21 cellular contexts compared by ENCODE assay signal in the genomic region with DNA sequence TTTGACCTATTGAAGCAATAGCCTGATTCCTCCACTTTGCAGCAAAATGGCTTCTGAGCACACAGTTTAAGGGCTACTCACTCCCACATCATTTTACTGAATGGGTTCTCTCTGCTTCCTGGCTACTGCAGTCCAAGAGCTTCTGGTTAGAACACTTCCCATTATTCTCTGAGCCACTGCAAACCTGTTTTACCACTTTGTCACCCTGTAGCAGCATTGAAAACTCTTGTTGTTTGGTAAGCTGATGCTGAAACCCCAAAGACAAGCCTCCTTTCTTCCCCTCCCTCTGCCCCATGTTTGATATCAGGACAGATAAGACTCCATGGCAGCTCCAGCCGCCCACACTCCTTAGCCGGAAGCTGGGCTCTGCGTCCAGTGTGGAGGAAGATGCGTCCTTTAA.
DNase-seq lines count a peak whose midpoint lies in the region; ATAC-seq, FAIRE-seq and TF ChIP-seq lines count a peak whose summit lies in the region.
"Had no signal": no experiment of that assay in that cellular context is flagged by ENCODE, and none has a peak within 500 bp of the region (broad histone marks: within the 10 kb centered on the region; RNA-seq: fewer than 3 reads in every experiment).

No MANE protein-coding gene starts in this region.

- H3K9ac ChIP-seq in endodermal cell (ENCODE audit: extremely low read depth, low read length, poor library complexity, severe bottlenecking): no peak overlapping the region

- TF ChIP-seq CTCF in 22Rv1 (IDR thresholded peaks at IDR 0.05) (no peak), LNCaP clone FGC (IDR thresholded peaks at IDR 0.05; ENCODE audit: control insufficient read depth, extremely low read depth, insufficient read depth) (no peak), endodermal cell (conservative IDR thresholded peaks at IDR 0.05) (no peak), mesothelial cell of epicardium (IDR thresholded peaks at IDR 0.05; ENCODE audit: unreplicated experiment) (no peak)

- no peaks in the 10 kb centered on the region for H3K27me3 ChIP-seq in endodermal cell (ENCODE audit: control insufficient read depth, insufficient read depth, low read length, poor library complexity, severe bottlenecking)
- H3K27me3 ChIP-seq: cardiac muscle cell had no signal

- H3K27me3 Mint-ChIP-seq in endodermal cell (ENCODE audit: insufficient read depth) (no peaks in the 10 kb centered on the region), mesothelial cell of epicardium (ENCODE audit: low read depth) (no peaks in the 10 kb centered on the region)
- H3K27me3 Mint-ChIP-seq: activated naive CD4-positive, alpha-beta T cell treated with anti-CD3 and anti-CD28 coated beads, Interleukin-2, amount 50 U/mL, for 24 hours; memory B cell had no signal

- 92 to 96% methylated on average over 4 of the region's 4 CpGs for WGBS in endodermal cell (ENCODE audit: insufficient coverage in 1 of 2, insufficient read length in 1 of 2), 2 experiments

- no peak overlapping the region for H3K4me3 Mint-ChIP-seq in endodermal cell
- H3K4me3 Mint-ChIP-seq in mesothelial cell of epicardium: no peak overlapping the region
- H3K4me3 Mint-ChIP-seq: activated naive CD4-positive, alpha-beta T cell treated with anti-CD3 and anti-CD28 coated beads, Interleukin-2, amount 50 U/mL, for 24 hours; memory B cell; T-helper 2 cell treated with Interferon-gamma antibody and Interleukin-4, amounts not matched to agents 5 μg/mL and 100 μg/mL, for 36 hours had no signal

- H3K36me3 ChIP-seq in endodermal cell (ENCODE audit: control insufficient read depth, insufficient read depth, low read length): peaks cover 5% of the 10 kb centered on the region
- H3K36me3 ChIP-seq: cardiac muscle cell had no signal

- H3K9me3 ChIP-seq in endodermal cell (ENCODE audit: control insufficient read depth, low read length): no peaks in the 10 kb centered on the region
- H3K9me3 ChIP-seq: HAP-1 had no signal

- H3K4me1 ChIP-seq in endodermal cell (ENCODE audit: control insufficient read depth, insufficient read depth, low read length): no peaks in the 10 kb centered on the region
- H3K4me1 ChIP-seq: HAP-1 had no signal

- no peak for ATAC-seq in HG02759 (IDR thresholded peaks at IDR 0.05; ENCODE audit: unreplicated experiment)

- no peak overlapping the region for H3K27ac Mint-ChIP-seq in endodermal cell
- H3K27ac Mint-ChIP-seq in mesothelial cell of epicardium: peak overlapping the region; percentile 93
- H3K27ac Mint-ChIP-seq: activated naive CD4-positive, alpha-beta T cell treated with anti-CD3 and anti-CD28 coated beads, Interleukin-2, amount 50 U/mL, for 24 hours; CD4-positive, CD25-positive, alpha-beta regulatory T cell; memory B cell; T-helper 2 cell treated with Interferon-gamma antibody and Interleukin-4, amounts not matched to agents 5 μg/mL and 100 μg/mL, for 36 hours had no signal

- H3K27ac ChIP-seq in 22Rv1 (peak overlapping the region; percentile 12; the same call in 1 of the 2 replicates), endodermal cell (ENCODE audit: low read depth, low read length) (peak overlapping the region; percentile 0)
- H3K27ac ChIP-seq: cardiac muscle cell had no signal

- H3K36me3 Mint-ChIP-seq in endodermal cell (ENCODE audit: low read depth) (peaks cover 13% of the 10 kb centered on the region), mesothelial cell of epicardium (peaks cover 23% of the 10 kb centered on the region)
- H3K36me3 Mint-ChIP-seq: activated naive CD4-positive, alpha-beta T cell treated with anti-CD3 and anti-CD28 coated beads, Interleukin-2, amount 50 U/mL, for 24 hours; memory B cell had no signal

- no peak for FAIRE-seq in frontal cortex (lab: Jason Lieb, UNC)
- FAIRE-seq: GM12891 had no signal

- H3K4me1 Mint-ChIP-seq in endodermal cell (no peaks in the 10 kb centered on the region), mesothelial cell of epicardium (peaks cover 40% of the 10 kb centered on the region)
- H3K4me1 Mint-ChIP-seq: activated naive CD4-positive, alpha-beta T cell treated with anti-CD3 and anti-CD28 coated beads, Interleukin-2, amount 50 U/mL, for 24 hours; CD4-positive, CD25-positive, alpha-beta regulatory T cell; memory B cell had no signal

- DNase-seq in LNCaP clone FGC (ENCODE audit: low read depth): peak; percentile 85
- no peak for DNase-seq in endodermal cell
- no peak for DNase-seq in mesothelial cell of epicardium (ENCODE audit: low spot score in 2 of 2, unreplicated experiment in 2 of 2)
- DNase-seq in frontal cortex (ENCODE audit: low spot score in 2 of 2): no peak
- DNase-seq in HuH-7.5 (ENCODE audit: low spot score): no peak
- DNase-seq in Ammon's horn (ENCODE audit: low spot score): no peak
- DNase-seq: activated CD4-positive, alpha-beta T cell treated with anti-CD3 and anti-CD28 coated beads for 48 hours; CD4-positive, CD25-positive, alpha-beta regulatory T cell; MV-4-11; NCI-H2107; SHP77; stimulated activated CD4-positive, alpha-beta T cell treated with anti-CD3 and anti-CD28 coated beads, Interleukin-2, amount 100 ng/mL, for 48 hours; stimulated activated CD8-positive, alpha-beta memory T cell treated with anti-CD3 and anti-CD28 coated beads, Interleukin-4, amount 100 ng/mL, for 48 hours had no signal

- no peaks in the 10 kb centered on the region for H3K9me3 Mint-ChIP-seq in endodermal cell
- no peaks in the 10 kb centered on the region for H3K9me3 Mint-ChIP-seq in mesothelial cell of epicardium
- H3K9me3 Mint-ChIP-seq: activated naive CD4-positive, alpha-beta T cell treated with anti-CD3 and anti-CD28 coated beads, Interleukin-2, amount 50 U/mL, for 24 hours; CD4-positive, CD25-positive, alpha-beta regulatory T cell; memory B cell; T-helper 2 cell treated with Interferon-gamma antibody and Interleukin-4, amounts not matched to agents 5 μg/mL and 100 μg/mL, for 36 hours had no signal

- H3K4me3 ChIP-seq in LNCaP clone FGC (ENCODE audit: low read depth, low read length): no peak overlapping the region
- H3K4me3 ChIP-seq in endodermal cell (ENCODE audit: low read length): no peak overlapping the region
- H3K4me3 ChIP-seq: cardiac muscle cell, HAP-1 had no signal
